Comparison of ENCODE assay signal across 10 cellular contexts in genomic region chr16:3035972-3036725, GRCh38. TPM values are rescaled to one million over a fixed set of nuclear protein-coding genes. Genes with fewer than 3 reads are reported as not detected.
DNase-seq lines count a peak whose midpoint lies in the region; ATAC-seq, FAIRE-seq and TF ChIP-seq lines count a peak whose summit lies in the region.
"Had no signal": no experiment of that assay in that cellular context is flagged by ENCODE, and none has a peak within 500 bp of the region (broad histone marks: within the 10 kb centered on the region; RNA-seq: fewer than 3 reads in every experiment).

No MANE protein-coding gene starts in this region.

- H3K4me3 ChIP-seq in K562 (no peak overlapping the region), mucosa of stomach (ENCODE audit: low read length) (peak overlapping the region; percentile 46)

- no peak for TF ChIP-seq EP300 in K562 (IDR thresholded peaks at IDR 0.05; ENCODE audit: low read length)

- H3K9ac ChIP-seq in K562 (ENCODE audit: insufficient read depth in 1 of 2, low read depth in 2 of 2, low read length in 2 of 2): peak overlapping the region in 1 of 2 experiments; percentile 71; a peak in 2 of 4 replicates
- H3K9ac ChIP-seq in mucosa of stomach (ENCODE audit: low read length): peak overlapping the region; percentile 91

- CTCF ChIA-PET in Calu3 (lab: Charles Lee): interaction anchor here (1.0 kb wide), 1 partner anchor 9 kb away, joined by 3 read pairs; no protein-coding TSS in a partner anchor
- CTCF ChIA-PET in K562 (lab: Yijun Ruan, JAX; ENCODE audit: low intra/inter-chr PET ratio): no interaction called here

- no peaks in the 10 kb centered on the region for H3K36me3 ChIP-seq in K562 (ENCODE audit: control insufficient read depth, insufficient read depth, low read length)
- H3K36me3 ChIP-seq in mucosa of stomach (ENCODE audit: control insufficient read depth, insufficient read depth, low read length): no peaks in the 10 kb centered on the region

- no peaks in the 10 kb centered on the region for H3K9me3 Mint-ChIP-seq in Calu3 (ENCODE audit: low read depth, unreplicated experiment)
- H3K9me3 Mint-ChIP-seq in activated T-cell treated with anti-CD3 and anti-CD28 coated beads, Interleukin-2, amount 50 U/mL, for 72 hours: no peaks in the 10 kb centered on the region

- DNase-seq in Calu3: peak; percentile 52
- DNase-seq in K562 (ENCODE audit: extremely low read depth in 1 of 4, low spot score in 3 of 4): no peak
- DNase-seq in activated T-cell treated with anti-CD3 and anti-CD28 coated beads, Interleukin-2, amount 50 U/mL, for 72 hours: no peak
- no peak for DNase-seq in GM19238 (ENCODE audit: insufficient read length, low spot score)
- DNase-seq: activated CD4-positive, CD25-positive, alpha-beta regulatory T cell treated with anti-CD3 and anti-CD28 coated beads, Interleukin-2, amount 50 U/mL, for 72 hours; DND-41; NCI-H1092 treated with DMSO at 0.1 percent for 48 hours had no signal

- no peak for FAIRE-seq in K562 (lab: Jason Lieb, UNC)

- no peak overlapping the region for H3K4me2 ChIP-seq in K562 (ENCODE audit: insufficient read depth, low read length)

- POLR2A ChIA-PET in K562 (lab: Yijun Ruan, JAX): interaction anchor here (1.1 to 1.2 kb wide), 2 partner anchors 11 to 15 kb away, joined by 4 to 7 read pairs; no protein-coding TSS in a partner anchor

- H3K9me3 ChIP-seq in K562 (replicated peaks; ENCODE audit: control insufficient read depth, insufficient read depth, low read depth, low read length) (no peaks in the 10 kb centered on the region), mucosa of stomach (ENCODE audit: control insufficient read depth, low read length) (no peaks in the 10 kb centered on the region)

- no peak for TF ChIP-seq RAD21 in K562 (CRISPR knock-in tag; conservative IDR thresholded peaks at IDR 0.05 in 1 of 2, IDR thresholded peaks at IDR 0.05 in 1 of 2)

- no peaks in the 10 kb centered on the region for H3K27me3 Mint-ChIP-seq in Calu3 (ENCODE audit: unreplicated experiment)
- H3K27me3 Mint-ChIP-seq in activated T-cell treated with anti-CD3 and anti-CD28 coated beads, Interleukin-2, amount 50 U/mL, for 72 hours (ENCODE audit: low read depth): peaks cover 86% of the 10 kb centered on the region

- no peak overlapping the region for H2AFZ ChIP-seq in K562 (ENCODE audit: low read depth, low read length)

- no peak for TF ChIP-seq CTCF in Calu3 (IDR thresholded peaks at IDR 0.05; ENCODE audit: unreplicated experiment)
- no peak for TF ChIP-seq CTCF in K562 (IDR thresholded peaks at IDR 0.05 in 2 of 3, conservative IDR thresholded peaks at IDR 0.05 in 1 of 3; ENCODE audit: insufficient read depth in 2 of 3, low read depth in 1 of 3, low read length in 3 of 3)

- intact Hi-C loops in Calu3 (cut with micrococcal nuclease; ENCODE audit: unreplicated experiment) (no loop called here), K562 (cut with micrococcal nuclease) (no loop called here)

- no peaks in the 10 kb centered on the region for H3K9me1 ChIP-seq in K562 (ENCODE audit: control insufficient read depth, insufficient read depth, low read length)

- peaks cover 11% of the 10 kb centered on the region for H4K20me1 ChIP-seq in K562 (replicated peaks; ENCODE audit: control insufficient read depth, insufficient read depth, low read length)

- in situ Hi-C loops in K562 (cut with MboI): no loop called here

- H3K4me1 ChIP-seq in K562 (replicated peaks in 1 of 2; ENCODE audit: control insufficient read depth in 2 of 2, insufficient read depth in 2 of 2, low read length in 2 of 2) (peaks cover 0 to 21% of the 10 kb centered on the region in 2 experiments; a peak in 4 of 5 replicates), mucosa of stomach (ENCODE audit: control insufficient read depth, insufficient read depth, low read length) (peaks cover 26% of the 10 kb centered on the region)

- 3% methylated on average over 15 of the region's 40 CpGs for WGBS in K562 (ENCODE audit: insufficient coverage, low coverage, missing lambda C conversion rate)

- H3K36me3 Mint-ChIP-seq in Calu3 (ENCODE audit: insufficient read depth, unreplicated experiment): peaks cover 45% of the 10 kb centered on the region
- H3K36me3 Mint-ChIP-seq in activated T-cell treated with anti-CD3 and anti-CD28 coated beads, Interleukin-2, amount 50 U/mL, for 72 hours (ENCODE audit: insufficient read depth in 2 of 2): peaks cover 0 to 1% of the 10 kb centered on the region in 2 donors

- peak overlapping the region; percentile 74 for H3K4me3 Mint-ChIP-seq in Calu3 (ENCODE audit: low read depth, unreplicated experiment)
- peak overlapping the region in 1 of 2 donors; percentile 36 for H3K4me3 Mint-ChIP-seq in activated T-cell treated with anti-CD3 and anti-CD28 coated beads, Interleukin-2, amount 50 U/mL, for 72 hours

- no peak overlapping the region for H3K27ac ChIP-seq in K562 (ENCODE audit: extremely low read depth, low read depth, low read length)

- H3K27me3 ChIP-seq in K562 (ENCODE audit: control insufficient read depth in 2 of 2, insufficient read depth in 2 of 2, low read length in 2 of 2): peaks cover 56 to 78% of the 10 kb centered on the region in 2 experiments
- peaks cover 47% of the 10 kb centered on the region for H3K27me3 ChIP-seq in mucosa of stomach (ENCODE audit: control insufficient read depth, insufficient read depth, low read length)

- peak overlapping the region; percentile 38 for H3K27ac Mint-ChIP-seq in Calu3 (ENCODE audit: unreplicated experiment)
- H3K27ac Mint-ChIP-seq in activated T-cell treated with anti-CD3 and anti-CD28 coated beads, Interleukin-2, amount 50 U/mL, for 72 hours: no peak overlapping the region

- BruUV-seq in Calu3 (replicated peaks; lab: Mats Ljungman, UMichigan) (no TSS peak), K562 (replicated peaks; lab: Mats Ljungman, UMichigan) (no TSS peak)

- H3K4me1 Mint-ChIP-seq in Calu3 (ENCODE audit: low read depth, unreplicated experiment): peaks cover 9% of the 10 kb centered on the region
- peaks cover 27% of the 10 kb centered on the region for H3K4me1 Mint-ChIP-seq in activated T-cell treated with anti-CD3 and anti-CD28 coated beads, Interleukin-2, amount 50 U/mL, for 72 hours (ENCODE audit: low read depth)

- ATAC-seq in K562: no peak
- no peak for ATAC-seq in HG02610 (IDR thresholded peaks at IDR 0.05; ENCODE audit: unreplicated experiment)
- no peak for ATAC-seq in activated T-cell treated with anti-CD3 and anti-CD28 coated beads, Interleukin-2, amount 50 U/mL, for 72 hours (replicated peaks in 1 of 2)

- no peaks in the 10 kb centered on the region for H3K79me2 ChIP-seq in K562 (ENCODE audit: control insufficient read depth, insufficient read depth, low read length)

- TF ChIP-seq POLR2A in K562 (conservative IDR thresholded peaks at IDR 0.05): no peak

RNA-seq across cellular contexts. Expression of gene BICDL2, which starts 0.6 kb away (rescaled TPM):
- 59.4 and 70.9 TPM in 2 replicates for total RNA-seq in Calu3 (2022)
- 0.23 and 0.65 TPM in 2 replicates for total RNA-seq in K562 (2011; cell fraction: chromatin; rRNA removed; ENCODE audit: low replicate concordance)
- 1.1 and 1.2 TPM in 2 replicates for total RNA-seq in K562 (2011; cell fraction: nucleolus; rRNA removed)
- 0.29 and 0.46 TPM in 2 replicates for total RNA-seq in K562 (2011; cell fraction: nucleoplasm; rRNA removed)
- 0.09 and 0.12 TPM in 2 replicates for total RNA-seq in K562 (2014; rRNA removed)
- not detected in 2 replicates for total RNA-seq in K562 (2014; rRNA removed; fragmentation: Illumina TruSeq; extraction: Trizol)
- total RNA-seq in K562 (2015; rRNA removed; fragmentation: Illumina TruSeq; extraction: Trizol): 0.08 TPM in 1 of 2 replicates, not detected in the other
- 0.09 TPM in 2 replicates for total RNA-seq in K562 (2021)
- polyA plus RNA-seq in K562 (2011; rRNA removed): 0.18 and 0.28 TPM in 2 replicates
- polyA plus RNA-seq in K562 (2011; cell fraction: cytosol; rRNA removed): 0.32 and 0.63 TPM in 2 replicates
- 0.28 and 0.41 TPM in 2 replicates for polyA plus RNA-seq in K562 (2011; cell fraction: nucleus; rRNA removed)
- polyA plus RNA-seq in K562 (2012): 0.17 and 0.27 TPM in 2 replicates
- not detected in 2 replicates for polyA plus RNA-seq in K562 (2014; fragmentation: Illumina TruSeq; extraction: Trizol)
- polyA plus RNA-seq in K562 (2014; fragmentation: Nextera tagmentation; extraction: Ambion mirVana): not detected
- polyA plus RNA-seq in K562 (2014; rRNA removed): not detected in 2 replicates
- polyA minus RNA-seq in K562 (2011; rRNA and poly(A)+ RNA removed): not detected in 2 replicates
- polyA minus RNA-seq in K562 (2011; cell fraction: cytosol; rRNA and poly(A)+ RNA removed): 0.57 TPM in 1 of 2 replicates, not detected in the other
- 0.44 and 0.54 TPM in 2 replicates for polyA minus RNA-seq in K562 (2011; cell fraction: nucleus; rRNA and poly(A)+ RNA removed)
- under 1 TPM in 1 of 2 donors, not detected in 1; 0.30 TPM for total RNA-seq in activated T-cell treated with anti-CD3 and anti-CD28 coated beads, Interleukin-2, amount 50 U/mL, for 72 hours
- total RNA-seq: osteocyte had no signal

RNA-seq across cellular contexts. Expression of gene MMP25, which starts 10.2 kb away (rescaled TPM):
- total RNA-seq in Calu3 (2022) (0.27 and 0.31 TPM in 2 replicates), K562 (2014; rRNA removed) (not detected in 2 replicates), K562 (2014; rRNA removed; fragmentation: Illumina TruSeq; extraction: Trizol) (not detected in 2 replicates), K562 (2015; rRNA removed; fragmentation: Illumina TruSeq; extraction: Trizol) (0.04 TPM in 1 of 2 replicates, not detected in the other), K562 (2021) (0.09 TPM in 1 of 2 replicates, not detected in the other)
- 0.14 TPM in 1 of 2 replicates, not detected in the other for total RNA-seq in K562 (2011; cell fraction: chromatin; rRNA removed; ENCODE audit: low replicate concordance)
- 0.17 TPM in 1 of 2 replicates, not detected in the other for total RNA-seq in K562 (2011; cell fraction: nucleolus; rRNA removed)
- total RNA-seq in K562 (2011; cell fraction: nucleoplasm; rRNA removed): 0.07 and 0.15 TPM in 2 replicates
- polyA plus RNA-seq in K562 (2011; rRNA removed) (not detected in 2 replicates), K562 (2014; fragmentation: Illumina TruSeq; extraction: Trizol) (0.03 TPM in 1 of 2 replicates, not detected in the other), K562 (2014; fragmentation: Nextera tagmentation; extraction: Ambion mirVana) (not detected), K562 (2014; rRNA removed) (not detected in 2 replicates)
- 0.01 TPM in 1 of 2 replicates, not detected in the other for polyA plus RNA-seq in K562 (2011; cell fraction: cytosol; rRNA removed)
- 0.03 and 0.08 TPM in 2 replicates for polyA plus RNA-seq in K562 (2011; cell fraction: nucleus; rRNA removed)
- polyA plus RNA-seq in K562 (2012): 0.51 and 0.58 TPM in 2 replicates
- polyA minus RNA-seq in K562 (2011; rRNA and poly(A)+ RNA removed): not detected in 2 replicates
- 0.19 TPM in 1 of 2 replicates, not detected in the other for polyA minus RNA-seq in K562 (2011; cell fraction: cytosol; rRNA and poly(A)+ RNA removed)
- polyA minus RNA-seq in K562 (2011; cell fraction: nucleus; rRNA and poly(A)+ RNA removed): not detected in 2 replicates
- 1 to 10 TPM; 2.3 to 5.2 TPM for total RNA-seq in activated T-cell treated with anti-CD3 and anti-CD28 coated beads, Interleukin-2, amount 50 U/mL, for 72 hours

RNA-seq across cellular contexts. Expression of gene THOC6, which starts 12.3 kb away (rescaled TPM):
- total RNA-seq in Calu3 (2022): 50.8 and 54.4 TPM in 2 replicates
- 53.2 and 110 TPM in 2 replicates for total RNA-seq in K562 (2011; cell fraction: chromatin; rRNA removed; ENCODE audit: low replicate concordance)
- 76.5 and 89.0 TPM in 2 replicates for total RNA-seq in K562 (2011; cell fraction: nucleolus; rRNA removed)
- 47.3 and 55.1 TPM in 2 replicates for total RNA-seq in K562 (2011; cell fraction: nucleoplasm; rRNA removed)
- 51.2 and 66.7 TPM in 2 replicates for total RNA-seq in K562 (2014; rRNA removed)
- total RNA-seq in K562 (2014; rRNA removed; fragmentation: Illumina TruSeq; extraction: Trizol): 13.2 and 22.3 TPM in 2 replicates
- 42.7 and 46.7 TPM in 2 replicates for total RNA-seq in K562 (2015; rRNA removed; fragmentation: Illumina TruSeq; extraction: Trizol)
- 65.4 and 70.1 TPM in 2 replicates for total RNA-seq in K562 (2021)
- 38.7 and 47.4 TPM in 2 replicates for polyA plus RNA-seq in K562 (2011; rRNA removed)
- polyA plus RNA-seq in K562 (2011; cell fraction: cytosol; rRNA removed): 53.0 and 93.1 TPM in 2 replicates
- 154 TPM in 2 replicates for polyA plus RNA-seq in K562 (2011; cell fraction: nucleus; rRNA removed)
- 65.3 and 65.6 TPM in 2 replicates for polyA plus RNA-seq in K562 (2012)
- 42.3 and 48.3 TPM in 2 replicates for polyA plus RNA-seq in K562 (2014; fragmentation: Illumina TruSeq; extraction: Trizol)
- polyA plus RNA-seq in K562 (2014; fragmentation: Nextera tagmentation; extraction: Ambion mirVana): 1 to 10 TPM; 2.5 to 5.5 TPM
- 64.5 and 66.6 TPM in 2 replicates for polyA plus RNA-seq in K562 (2014; rRNA removed)
- polyA minus RNA-seq in K562 (2011; rRNA and poly(A)+ RNA removed): 19.6 and 28.3 TPM in 2 replicates
- 32.0 and 41.0 TPM in 2 replicates for polyA minus RNA-seq in K562 (2011; cell fraction: cytosol; rRNA and poly(A)+ RNA removed)
- polyA minus RNA-seq in K562 (2011; cell fraction: nucleus; rRNA and poly(A)+ RNA removed): 17.4 and 24.7 TPM in 2 replicates
- total RNA-seq in activated T-cell treated with anti-CD3 and anti-CD28 coated beads, Interleukin-2, amount 50 U/mL, for 72 hours: 10 to 100 TPM; 49.1 to 50.9 TPM

RNA-seq across cellular contexts. Expression of gene HCFC1R1, which starts 12.4 kb away (rescaled TPM):
- total RNA-seq in Calu3 (2022) (61.1 and 75.4 TPM in 2 replicates), K562 (2014; rRNA removed) (19.3 and 32.1 TPM in 2 replicates), K562 (2014; rRNA removed; fragmentation: Illumina TruSeq; extraction: Trizol) (3.9 and 5.1 TPM in 2 replicates), K562 (2015; rRNA removed; fragmentation: Illumina TruSeq; extraction: Trizol) (9.4 and 11.2 TPM in 2 replicates), K562 (2021) (27.8 and 29.0 TPM in 2 replicates)
- 4.0 and 6.9 TPM in 2 replicates for total RNA-seq in K562 (2011; cell fraction: chromatin; rRNA removed; ENCODE audit: low replicate concordance)
- total RNA-seq in K562 (2011; cell fraction: nucleolus; rRNA removed): 7.2 and 7.8 TPM in 2 replicates
- 2.9 and 7.3 TPM in 2 replicates for total RNA-seq in K562 (2011; cell fraction: nucleoplasm; rRNA removed)
- polyA plus RNA-seq in K562 (2011; rRNA removed) (5.2 and 8.1 TPM in 2 replicates), K562 (2014; fragmentation: Illumina TruSeq; extraction: Trizol) (15.6 and 31.2 TPM in 2 replicates), K562 (2014; fragmentation: Nextera tagmentation; extraction: Ambion mirVana) (1 to 10 TPM; 2.2 to 4.1 TPM), K562 (2014; rRNA removed) (19.2 and 24.0 TPM in 2 replicates)
- 14.9 and 33.5 TPM in 2 replicates for polyA plus RNA-seq in K562 (2011; cell fraction: cytosol; rRNA removed)
- 15.9 and 23.6 TPM in 2 replicates for polyA plus RNA-seq in K562 (2011; cell fraction: nucleus; rRNA removed)
- polyA plus RNA-seq in K562 (2012): 33.0 and 38.8 TPM in 2 replicates
- 1.4 and 2.3 TPM in 2 replicates for polyA minus RNA-seq in K562 (2011; rRNA and poly(A)+ RNA removed)
- polyA minus RNA-seq in K562 (2011; cell fraction: cytosol; rRNA and poly(A)+ RNA removed): 8.2 and 13.5 TPM in 2 replicates
- 2.3 and 4.6 TPM in 2 replicates for polyA minus RNA-seq in K562 (2011; cell fraction: nucleus; rRNA and poly(A)+ RNA removed)
- total RNA-seq in activated T-cell treated with anti-CD3 and anti-CD28 coated beads, Interleukin-2, amount 50 U/mL, for 72 hours: 10 to 100 TPM; 27.6 to 32.8 TPM

RNA-seq across cellular contexts. Expression of gene TNFRSF12A, which starts 16.0 kb away (rescaled TPM):
- total RNA-seq in Calu3 (2022) (478 and 509 TPM in 2 replicates), K562 (2014; rRNA removed) (55.9 and 61.8 TPM in 2 replicates), K562 (2014; rRNA removed; fragmentation: Illumina TruSeq; extraction: Trizol) (15.5 and 16.0 TPM in 2 replicates), K562 (2015; rRNA removed; fragmentation: Illumina TruSeq; extraction: Trizol) (26.5 and 27.6 TPM in 2 replicates), K562 (2021) (29.3 and 32.1 TPM in 2 replicates)
- 22.8 and 80.5 TPM in 2 replicates for total RNA-seq in K562 (2011; cell fraction: chromatin; rRNA removed; ENCODE audit: low replicate concordance)
- 79.5 and 92.2 TPM in 2 replicates for total RNA-seq in K562 (2011; cell fraction: nucleolus; rRNA removed)
- 54.3 and 65.7 TPM in 2 replicates for total RNA-seq in K562 (2011; cell fraction: nucleoplasm; rRNA removed)
- polyA plus RNA-seq in K562 (2011; rRNA removed) (25.7 and 30.0 TPM in 2 replicates), K562 (2014; fragmentation: Illumina TruSeq; extraction: Trizol) (19.0 and 26.3 TPM in 2 replicates), K562 (2014; fragmentation: Nextera tagmentation; extraction: Ambion mirVana) (under 1 TPM; 0.41 to 0.66 TPM), K562 (2014; rRNA removed) (46.8 and 52.9 TPM in 2 replicates)
- polyA plus RNA-seq in K562 (2011; cell fraction: cytosol; rRNA removed): 31.2 and 111 TPM in 2 replicates
- polyA plus RNA-seq in K562 (2011; cell fraction: nucleus; rRNA removed): 55.9 and 141 TPM in 2 replicates
- polyA plus RNA-seq in K562 (2012): 22.9 and 23.5 TPM in 2 replicates
- polyA minus RNA-seq in K562 (2011; rRNA and poly(A)+ RNA removed): 3.7 and 7.9 TPM in 2 replicates
- 25.0 and 27.7 TPM in 2 replicates for polyA minus RNA-seq in K562 (2011; cell fraction: cytosol; rRNA and poly(A)+ RNA removed)
- polyA minus RNA-seq in K562 (2011; cell fraction: nucleus; rRNA and poly(A)+ RNA removed): 29.5 and 30.0 TPM in 2 replicates
- total RNA-seq in activated T-cell treated with anti-CD3 and anti-CD28 coated beads, Interleukin-2, amount 50 U/mL, for 72 hours: 1 to 10 TPM; 3.9 to 4.0 TPM

Comparison
In these comparisons a context has a peak if more than half of its experiments do, and no peak if none do; other contexts are left out.
1. RNA of gene BICDL2, which starts 0.6 kb away (total RNA-seq): 59.4 to 70.9 TPM in Calu3; 0.30 TPM in activated T-cell treated with anti-CD3 and anti-CD28 coated beads, Interleukin-2, amount 50 U/mL, for 72 hours and 0.08 to 1.2 TPM in K562; every median in the first group is over 10 times any median in the second.